Comparison of ENCODE assay signal across 1 cellular context in the genomic region with DNA sequence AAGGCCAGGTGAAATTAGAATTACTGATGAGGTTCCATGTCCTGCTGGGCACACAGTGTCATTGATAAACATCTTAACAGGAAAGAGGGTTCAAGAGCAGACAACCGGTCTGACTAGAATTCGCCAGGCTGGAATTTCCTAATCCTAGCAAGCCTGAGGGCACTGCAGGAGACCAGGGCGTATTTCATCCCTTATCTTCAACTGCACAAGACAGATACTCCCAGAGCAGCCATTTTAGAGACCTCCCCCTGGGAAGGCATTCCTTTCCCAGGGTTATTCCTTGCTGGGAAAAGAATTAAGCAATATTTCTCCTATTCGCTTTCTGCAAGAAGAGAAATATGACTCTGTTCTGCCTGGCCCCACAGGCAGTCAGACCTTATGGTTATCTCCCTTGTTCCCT.
TF ChIP-seq lines count a peak whose summit lies in the region.

No MANE protein-coding gene starts in this region.

TF ChIP-seq in HCT116, 20 proteins besides CTCF, POLR2A, EP300 and RAD21:
- peak; percentile 75 for TF ChIP-seq CBX3 (IDR thresholded peaks at IDR 0.05; ENCODE audit: low read depth)
